Comparison of ENCODE assay signal across 22 cellular contexts in the genomic region with DNA sequence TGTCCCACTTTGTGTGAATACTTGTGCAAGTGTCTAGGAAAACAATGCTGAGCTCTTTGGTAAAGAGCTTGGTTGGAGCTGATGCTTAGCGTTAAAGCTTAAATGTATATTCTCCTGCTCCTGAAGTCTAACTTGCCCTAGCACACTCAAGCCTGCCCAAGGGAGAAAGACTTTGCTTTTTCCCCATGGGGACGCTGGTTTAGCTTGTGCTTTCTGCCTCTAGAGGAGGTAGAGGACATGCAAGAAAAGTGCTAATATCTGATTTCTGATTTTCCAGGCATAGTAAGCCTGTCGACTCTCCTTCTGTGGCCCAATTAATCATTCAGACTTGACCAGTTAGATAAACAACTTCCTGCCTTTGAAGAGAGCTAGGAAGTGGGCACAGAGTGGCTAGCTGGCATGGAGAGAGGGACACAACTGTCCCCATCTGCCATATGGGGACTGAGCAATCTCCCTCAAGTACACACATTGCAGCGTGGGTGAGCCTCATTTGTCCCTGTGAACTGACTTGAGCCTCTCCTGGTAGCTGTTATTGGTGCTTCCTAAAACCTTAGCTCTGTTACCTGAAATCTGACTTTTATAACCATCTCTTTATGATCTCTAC.
"Had no signal": no experiment of that assay in that cellular context is flagged by ENCODE, and none has a peak within 500 bp of the region (broad histone marks: within the 10 kb centered on the region; RNA-seq: fewer than 3 reads in every experiment).

No MANE protein-coding gene starts in this region.

- H3K4me1 ChIP-seq: body of pancreas, pancreas, right lobe of liver, spleen, uterus had no signal

- DNase-seq: activated CD4-positive, alpha-beta T cell treated with anti-CD3 and anti-CD28 coated beads, Interleukin-2, amount 10 ng/mL, durations not matched to agents 24 days and 14 days; activated CD8-positive, alpha-beta T cell treated with anti-CD3 and anti-CD28 coated beads, Interleukin-2, amount 10 ng/mL, durations not matched to agents 7 days and 5 days; activated naive CD4-positive, alpha-beta T cell treated with Interleukin-2 at 50 U/mL for 16 hours; activated naive CD8-positive, alpha-beta T cell treated with anti-CD3 and anti-CD28 coated beads, Interleukin-2, amount 10 ng/mL, durations not matched to agents 7 days and 5 days; activated T-cell treated with anti-CD3 and anti-CD28 coated beads, Interleukin-2, amount 50 U/mL, for 24 hours; caudate nucleus; mesendoderm; naive thymus-derived CD4-positive, alpha-beta T cell; pancreas; right lobe of liver; spleen; stimulated activated naive B cell treated with anti-CD40 and anti-IgM and Interleukin-4, amounts not matched to agents 10 μg/mL and 1 μg/mL and 100 μg/mL, for 72 hours; T-cell; tibial artery had no signal

- H3K36me3 Mint-ChIP-seq: activated naive CD8-positive, alpha-beta T cell treated with anti-CD3 and anti-CD28 coated beads, Interleukin-2, amount 10 ng/mL, durations not matched to agents 7 days and 5 days; naive thymus-derived CD4-positive, alpha-beta T cell; stimulated activated naive B cell treated with anti-CD40 and anti-IgM and Interleukin-4, amounts not matched to agents 10 μg/mL and 1 μg/mL and 100 μg/mL, for 72 hours; T-cell had no signal

- FAIRE-seq: colon, endometrium, pancreas had no signal

- H3K4me3 Mint-ChIP-seq: activated CD4-positive, alpha-beta T cell treated with anti-CD3 and anti-CD28 coated beads, Interleukin-2, amount 10 ng/mL, durations not matched to agents 24 days and 14 days; activated CD8-positive, alpha-beta T cell treated with anti-CD3 and anti-CD28 coated beads, Interleukin-2, amount 10 ng/mL, durations not matched to agents 7 days and 5 days; activated naive CD8-positive, alpha-beta T cell treated with anti-CD3 and anti-CD28 coated beads, Interleukin-2, amount 10 ng/mL, durations not matched to agents 7 days and 5 days; activated T-cell treated with anti-CD3 and anti-CD28 coated beads, Interleukin-2, amount 50 U/mL, for 24 hours; naive thymus-derived CD4-positive, alpha-beta T cell; stimulated activated naive B cell treated with anti-CD40 and anti-IgM and Interleukin-4, amounts not matched to agents 10 μg/mL and 1 μg/mL and 100 μg/mL, for 72 hours; T-cell had no signal

- H3K4me3 ChIP-seq: body of pancreas, gastroesophageal sphincter, heart right ventricle, pancreas, right lobe of liver, spleen, tibial artery, uterus had no signal

- H3K27ac ChIP-seq: body of pancreas, gastroesophageal sphincter, heart right ventricle, neutrophil, pancreas, right lobe of liver, spleen, tibial artery, uterus had no signal

- H3K27me3 Mint-ChIP-seq: activated CD4-positive, alpha-beta T cell treated with anti-CD3 and anti-CD28 coated beads, Interleukin-2, amount 10 ng/mL, durations not matched to agents 24 days and 14 days; activated naive CD8-positive, alpha-beta T cell treated with anti-CD3 and anti-CD28 coated beads, Interleukin-2, amount 10 ng/mL, durations not matched to agents 7 days and 5 days; activated T-cell treated with anti-CD3 and anti-CD28 coated beads, Interleukin-2, amount 50 U/mL, for 24 hours; naive thymus-derived CD4-positive, alpha-beta T cell; stimulated activated naive B cell treated with anti-CD40 and anti-IgM and Interleukin-4, amounts not matched to agents 10 μg/mL and 1 μg/mL and 100 μg/mL, for 72 hours; T-cell had no signal

- H3K9me3 Mint-ChIP-seq: activated CD4-positive, alpha-beta T cell treated with anti-CD3 and anti-CD28 coated beads, Interleukin-2, amount 10 ng/mL, durations not matched to agents 24 days and 14 days; stimulated activated naive B cell treated with anti-CD40 and anti-IgM and Interleukin-4, amounts not matched to agents 10 μg/mL and 1 μg/mL and 100 μg/mL, for 72 hours had no signal

- H3K27me3 ChIP-seq: body of pancreas, gastroesophageal sphincter, heart right ventricle, neutrophil, pancreas, right lobe of liver, spleen, tibial artery, uterus had no signal

- H3K4me1 Mint-ChIP-seq: activated CD4-positive, alpha-beta T cell treated with anti-CD3 and anti-CD28 coated beads, Interleukin-2, amount 10 ng/mL, durations not matched to agents 24 days and 14 days; activated naive CD8-positive, alpha-beta T cell treated with anti-CD3 and anti-CD28 coated beads, Interleukin-2, amount 10 ng/mL, durations not matched to agents 7 days and 5 days; naive thymus-derived CD4-positive, alpha-beta T cell; stimulated activated naive B cell treated with anti-CD40 and anti-IgM and Interleukin-4, amounts not matched to agents 10 μg/mL and 1 μg/mL and 100 μg/mL, for 72 hours; T-cell had no signal

- H3K36me3 ChIP-seq: gastroesophageal sphincter, heart right ventricle, neutrophil, pancreas, right lobe of liver, spleen, tibial artery, uterus had no signal

- H3K9me3 ChIP-seq: body of pancreas, gastroesophageal sphincter, heart right ventricle, neutrophil, pancreas, right lobe of liver, spleen, tibial artery, uterus had no signal

- H3K27ac Mint-ChIP-seq: activated CD4-positive, alpha-beta T cell treated with anti-CD3 and anti-CD28 coated beads, Interleukin-2, amount 10 ng/mL, durations not matched to agents 24 days and 14 days; activated CD8-positive, alpha-beta T cell treated with anti-CD3 and anti-CD28 coated beads, Interleukin-2, amount 10 ng/mL, durations not matched to agents 7 days and 5 days; activated naive CD8-positive, alpha-beta T cell treated with anti-CD3 and anti-CD28 coated beads, Interleukin-2, amount 10 ng/mL, durations not matched to agents 7 days and 5 days; activated T-cell treated with anti-CD3 and anti-CD28 coated beads, Interleukin-2, amount 50 U/mL, for 24 hours; activated T-helper 2 cell treated with anti-CD3 and anti-CD28 coated beads, Interferon-gamma antibody, Interleukin-2, Interleukin-4, amounts not matched to agents 10 μg/mL and 5 μg/mL and 100 μg/mL, durations not matched to agents 14 hours and 24 hours and 36 hours; naive thymus-derived CD4-positive, alpha-beta T cell; stimulated activated naive B cell treated with anti-CD40 and anti-IgM and Interleukin-4, amounts not matched to agents 10 μg/mL and 1 μg/mL and 100 μg/mL, for 72 hours; T-cell had no signal
